In genomic region chr10:71835671-71836593, GRCh38 we compare ENCODE assay signal across 8 cellular contexts. TPM values are rescaled to one million over a fixed set of nuclear protein-coding genes. Genes with fewer than 3 reads are reported as not detected.
DNase-seq lines count a peak whose midpoint lies in the region; ATAC-seq and TF ChIP-seq lines count a peak whose summit lies in the region.

No MANE protein-coding gene starts in this region.

- H3K27ac ChIP-seq in iPS-20b (ENCODE audit: low read length) (peak overlapping the region; percentile 67), smooth muscle cell (ENCODE audit: low read depth) (peak overlapping the region; percentile 95)

- H3K9me3 ChIP-seq in iPS-20b (ENCODE audit: insufficient read depth, low read depth, low read length), result no peaks in the 10 kb centered on the region
- no peaks in the 10 kb centered on the region for H3K9me3 ChIP-seq in smooth muscle cell (replicated peaks; ENCODE audit: low read depth)

- H3K4me1 ChIP-seq in iPS-20b (ENCODE audit: insufficient read depth, low read length) (peaks cover 32% of the 10 kb centered on the region), smooth muscle cell (ENCODE audit: low read depth) (peaks cover 45% of the 10 kb centered on the region)

- no peak overlapping the region for H2AFZ ChIP-seq in smooth muscle cell (ENCODE audit: low read depth)

- H3K27me3 ChIP-seq in iPS-20b (ENCODE audit: insufficient read depth, low read length), result no peaks in the 10 kb centered on the region
- H3K27me3 ChIP-seq in smooth muscle cell (ENCODE audit: low read depth), result no peaks in the 10 kb centered on the region

- WGBS in smooth muscle cell (ENCODE audit: low lambda C conversion rate), result 57% methylated on average over 11 of the region's 11 CpGs

- peak; percentile 88 for DNase-seq in GM03348 (ENCODE audit: low spot score)
- DNase-seq in HK-2 (ENCODE audit: unreplicated experiment), result peak; percentile 86
- DNase-seq in amygdala (lab: John Stamatoyannopoulos, UW), result peak in 55 of 56 donors; percentile 24 to 92 (median 75)
- no peak for DNase-seq in smooth muscle cell (lab: John Stamatoyannopoulos, UW; ENCODE audit: unreplicated experiment)
- DNase-seq in activated CD4-positive, alpha-beta T cell treated with anti-CD3 and anti-CD28 coated beads for 1 hour, result no peak
- no peak for DNase-seq in stimulated activated CD4-positive, alpha-beta T cell treated with anti-CD3 and anti-CD28 coated beads, Interleukin-2, amount 100 ng/mL, for 48 hours

- no peak for TF ChIP-seq CTCF in smooth muscle cell (IDR thresholded peaks at IDR 0.05; ENCODE audit: borderline replicate concordance, insufficient read depth, poor library complexity, severe bottlenecking)

- peaks cover 68% of the 10 kb centered on the region for H3K79me2 ChIP-seq in smooth muscle cell (ENCODE audit: low read depth)

- peaks cover 100% of the 10 kb centered on the region for H4K20me1 ChIP-seq in smooth muscle cell (ENCODE audit: low read depth)

- H3K36me3 ChIP-seq in iPS-20b (ENCODE audit: insufficient read depth, low read depth, low read length), result peaks cover 32% of the 10 kb centered on the region
- H3K36me3 ChIP-seq in smooth muscle cell (ENCODE audit: low read depth), result peaks cover 3% of the 10 kb centered on the region

- H3K9ac ChIP-seq in iPS-20b (ENCODE audit: low read depth, low read length) (peak overlapping the region; percentile 43), smooth muscle cell (ENCODE audit: low read depth) (no peak overlapping the region)

- no peak overlapping the region for H3K4me2 ChIP-seq in smooth muscle cell

- H3K4me3 ChIP-seq in iPS-20b (ENCODE audit: low read length) (no peak overlapping the region), smooth muscle cell (no peak overlapping the region)

- ATAC-seq in GM21423 (IDR thresholded peaks at IDR 0.05; ENCODE audit: unreplicated experiment), result peak; percentile 89

- peaks cover 13% of the 10 kb centered on the region for H3F3A ChIP-seq in smooth muscle cell (ENCODE audit: low read depth)

RNA-seq across cellular contexts. Expression of gene PSAP, which starts 15.1 kb away (rescaled TPM):
- total RNA-seq in smooth muscle cell, result 282 and 328 TPM in 2 replicates
- polyA plus RNA-seq in smooth muscle cell, result 486 and 500 TPM in 2 replicates

Comparison
In these comparisons a context has a peak if more than half of its experiments do, and no peak if none do; other contexts are left out.
1. DNase-seq: peak in GM03348 (single experiment), HK-2 (single experiment) and amygdala (55 of 56); none in smooth muscle cell (single experiment), activated CD4-positive, alpha-beta T cell treated with anti-CD3 and anti-CD28 coated beads for 1 hour (single experiment) and stimulated activated CD4-positive, alpha-beta T cell treated with anti-CD3 and anti-CD28 coated beads, Interleukin-2, amount 100 ng/mL, for 48 hours (0 of 2).